ENCODE assay signal across 8 cellular contexts in the genomic region with DNA sequence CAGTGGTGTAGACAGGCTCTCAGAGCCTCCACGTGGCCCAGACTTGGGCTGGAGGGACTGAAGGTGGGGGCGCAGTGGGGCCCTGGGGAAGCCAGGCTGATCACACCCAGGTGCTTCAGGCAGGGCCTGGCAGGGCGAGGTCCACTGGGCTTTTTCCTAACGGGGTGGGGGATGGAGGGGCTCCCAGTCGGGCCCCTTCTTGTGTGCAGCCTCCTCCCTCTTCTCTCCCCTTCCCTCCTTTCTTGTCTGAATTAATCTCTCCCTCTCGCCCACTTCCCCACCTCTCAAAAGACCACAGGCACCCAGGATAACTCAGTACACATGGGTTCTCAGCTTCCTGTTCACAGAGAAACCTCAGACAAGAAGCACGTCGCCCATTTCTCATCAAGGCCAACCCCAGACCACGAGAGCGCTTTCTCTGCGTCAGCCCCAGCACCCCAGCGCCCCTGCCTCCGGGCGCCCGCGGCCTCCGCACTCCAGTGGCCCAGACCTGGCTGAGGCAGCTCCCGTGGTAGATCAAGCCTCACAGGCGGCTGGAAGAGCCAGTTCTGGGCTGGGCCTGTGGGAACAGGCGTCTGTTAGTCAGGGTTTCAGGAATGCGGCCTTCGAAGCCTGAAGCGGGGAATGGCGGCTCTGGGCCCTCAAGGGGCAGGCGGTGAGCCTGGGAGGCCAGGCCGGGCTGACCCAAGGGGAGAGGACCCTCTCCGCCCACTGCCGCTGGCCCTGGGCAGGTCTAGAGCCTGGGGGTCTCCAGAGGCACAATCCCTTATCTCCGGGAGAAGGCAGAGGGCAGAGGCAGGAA. TPM values are rescaled to one million over a fixed set of nuclear protein-coding genes. Genes with fewer than 3 reads are reported as not detected.
DNase-seq lines count a peak whose midpoint lies in the region; ATAC-seq and TF ChIP-seq lines count a peak whose summit lies in the region.

No MANE protein-coding gene starts in this region.

- H3K27me3 Mint-ChIP-seq in HFFc6 (ENCODE audit: insufficient read depth) (no peaks in the 10 kb centered on the region), T-helper 17 cell (no peaks in the 10 kb centered on the region)

- H3K4me1 Mint-ChIP-seq in HFFc6 (ENCODE audit: low read depth) (peaks cover 10% of the 10 kb centered on the region), T-helper 17 cell (peaks cover 28% of the 10 kb centered on the region)

- DNase-seq in HFFc6, result peak; percentile 57
- peak; percentile 57 to 77 (median 76) for DNase-seq in T-helper 17 cell
- peak; percentile 16 for DNase-seq in amniotic stem cell (lab: John Stamatoyannopoulos, UW)
- DNase-seq in stimulated activated CD8-positive, alpha-beta memory T cell treated with anti-CD3 and anti-CD28 coated beads, Interleukin-7, amount 100 ng/mL, for 4 hours (ENCODE audit: low read depth in 2 of 2), result peak; percentile 67 to 72
- DNase-seq in NCI-H524 treated with DMSO at 0.1 percent for 48 hours (lab: John Stamatoyannopoulos, UW), result no peak
- DNase-seq in G401 (ENCODE audit: low spot score), result no peak
- no peak for DNase-seq in NCI-H748 treated with DMSO at 0.1 percent for 48 hours (lab: John Stamatoyannopoulos, UW)

- H3K36me3 Mint-ChIP-seq in HFFc6 (ENCODE audit: low read depth) (no peaks in the 10 kb centered on the region), T-helper 17 cell (ENCODE audit: low read depth) (no peaks in the 10 kb centered on the region)

- H3K9me3 Mint-ChIP-seq in HFFc6, result no peaks in the 10 kb centered on the region

- H3K27me3 ChIP-seq in mononuclear cell (ENCODE audit: insufficient read depth, low read length), result no peaks in the 10 kb centered on the region

- peak overlapping the region; percentile 16 for H3K4me3 ChIP-seq in mononuclear cell (ENCODE audit: low read length)

- ATAC-seq in T-helper 17 cell, result peak; percentile 84

- H3K9me3 ChIP-seq in T-helper 17 cell (ENCODE audit: control insufficient read depth, low read length, poor library complexity, severe bottlenecking), result no peaks in the 10 kb centered on the region
- no peaks in the 10 kb centered on the region for H3K9me3 ChIP-seq in mononuclear cell (ENCODE audit: low read depth, low read length)

- H3K4me3 Mint-ChIP-seq in HFFc6, result no peak overlapping the region
- H3K4me3 Mint-ChIP-seq in T-helper 17 cell, result peak overlapping the region; percentile 89

- in situ Hi-C loops in G401 (cut with HindIII; ENCODE audit: low sequenced_read_pairs), result no loop called here

- TF ChIP-seq CTCF in HFFc6 (IDR thresholded peaks at IDR 0.05), result no peak

- H3K4me1 ChIP-seq in mononuclear cell (ENCODE audit: insufficient read depth, low read length), result peaks cover 81% of the 10 kb centered on the region

- H3K27ac Mint-ChIP-seq in HFFc6, result peak overlapping the region; percentile 71
- peak overlapping the region; percentile 97 for H3K27ac Mint-ChIP-seq in T-helper 17 cell

RNA-seq across cellular contexts. Expression of a gene that starts 50.6 kb away (rescaled TPM):
- total RNA-seq in HFFc6 (2021; fragmentation: NEBNext Ultra II Directional; extraction: Animal tissue kit (Norgen Biotek cat#: 25700)), result 1 to 10 TPM; 4.1 to 6.3 (median 4.7) TPM
- total RNA-seq in T-helper 17 cell (10 to 100 TPM; 15.7 to 16.7 TPM), mononuclear cell (17.9 TPM)
- 24.5 and 27.6 TPM in 2 replicates for total RNA-seq in G401 (2014; rRNA removed; shearing (Covaris generic))

Comparison
In these comparisons a context has a peak if more than half of its experiments do, and no peak if none do; other contexts are left out.
1. DNase-seq: peak in HFFc6 (single experiment), T-helper 17 cell (3 of 3), amniotic stem cell (single experiment) and stimulated activated CD8-positive, alpha-beta memory T cell treated with anti-CD3 and anti-CD28 coated beads, Interleukin-7, amount 100 ng/mL, for 4 hours (2 of 2); none in NCI-H524 treated with DMSO at 0.1 percent for 48 hours (single experiment), G401 (single experiment) and NCI-H748 treated with DMSO at 0.1 percent for 48 hours (single experiment).